Comparison of ENCODE assay signal across 7 cellular contexts in the genomic region with DNA sequence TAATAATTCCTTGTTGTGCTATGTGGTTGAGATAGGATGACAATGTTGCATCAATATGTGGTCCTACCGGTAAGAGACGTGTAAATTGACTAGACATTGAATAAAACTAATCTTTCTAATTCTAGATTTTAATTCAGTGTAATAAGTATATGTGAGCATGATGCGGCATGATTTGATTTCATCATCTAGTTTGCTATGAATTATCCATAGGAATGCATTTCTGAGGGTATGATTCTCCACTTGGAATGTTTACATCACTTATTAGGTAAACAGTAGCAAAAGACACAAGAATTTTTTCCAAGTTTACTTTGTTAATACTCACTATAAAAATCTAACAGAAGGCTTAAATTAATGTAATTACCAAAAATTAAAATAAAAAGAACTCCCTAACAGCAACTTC.
"Had no signal": no experiment of that assay in that cellular context is flagged by ENCODE, and none has a peak within 500 bp of the region (broad histone marks: within the 10 kb centered on the region; RNA-seq: fewer than 3 reads in every experiment).

No MANE protein-coding gene starts in this region.

- ATAC-seq: HepG2, K562 had no signal

- DNase-seq: IMR-90, KBM-7, KG1 had no signal

- H3K27ac ChIP-seq: HL-60 had no signal

- H3K4me3 ChIP-seq: K562 had no signal

- FAIRE-seq: HepG2, HTR-8/SVneo, K562 had no signal
